In the genomic region with DNA sequence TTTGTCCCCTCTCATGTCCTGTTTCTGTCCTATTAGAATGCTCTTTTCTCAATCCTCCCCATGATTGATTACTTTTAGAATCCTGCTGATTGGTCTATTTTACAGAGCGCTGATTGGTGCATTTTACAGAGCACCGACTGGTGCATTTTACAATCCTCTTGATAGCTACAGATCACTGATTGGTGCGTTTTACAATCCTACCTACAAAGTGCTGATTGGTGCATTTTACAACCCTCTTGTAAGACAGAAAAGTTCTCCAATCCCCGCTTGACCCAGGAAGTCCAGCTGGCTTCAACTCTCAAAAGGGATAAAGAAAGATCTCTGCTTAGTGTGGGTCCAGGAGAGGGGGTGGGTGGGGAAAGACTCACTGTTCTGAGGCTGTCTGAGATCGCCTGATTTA, we compare ENCODE assay signal across 28 cellular contexts.
"Had no signal": no experiment of that assay in that cellular context is flagged by ENCODE, and none has a peak within 500 bp of the region (broad histone marks: within the 10 kb centered on the region; RNA-seq: fewer than 3 reads in every experiment).

No MANE protein-coding gene starts in this region.

- DNase-seq: dermis blood vessel endothelial cell; effector CD8-positive, alpha-beta T cell; effector memory CD8-positive, alpha-beta T cell; endodermal cell; erythroblast; esophagus squamous epithelium; foreskin fibroblast; foreskin melanocyte; gastrocnemius medialis; glutamatergic neuron; head of caudate nucleus; heart right ventricle; hippocampal formation; left cardiac atrium; left lung; left ventricle myocardium superior; mammary epithelial cell; mesendoderm; midbrain; naive thymus-derived CD4-positive, alpha-beta T cell had no signal

- H3K4me1 ChIP-seq: esophagus squamous epithelium, gastrocnemius medialis, heart right ventricle, left lung had no signal

- H3K4me3 ChIP-seq: coronary artery, esophagus squamous epithelium, gastrocnemius medialis, heart right ventricle, left lung, lung had no signal

- H3K27ac ChIP-seq: coronary artery, epithelial cell of prostate, esophagus squamous epithelium, gastrocnemius medialis, heart right ventricle, left lung had no signal

- H3K27me3 ChIP-seq: gastrocnemius medialis, heart right ventricle had no signal

- FAIRE-seq: colon, endometrium, islet of Langerhans, keratinocyte had no signal

- H3K36me3 ChIP-seq: esophagus squamous epithelium, gastrocnemius medialis, heart right ventricle, left lung had no signal

- ATAC-seq: effector memory CD8-positive, alpha-beta T cell; esophagus mucosa; gastrocnemius medialis; heart right ventricle; left cardiac atrium; left lung; left ventricle myocardium superior; naive thymus-derived CD4-positive, alpha-beta T cell had no signal
